ENCODE assay signal across 25 cellular contexts in the genomic region with DNA sequence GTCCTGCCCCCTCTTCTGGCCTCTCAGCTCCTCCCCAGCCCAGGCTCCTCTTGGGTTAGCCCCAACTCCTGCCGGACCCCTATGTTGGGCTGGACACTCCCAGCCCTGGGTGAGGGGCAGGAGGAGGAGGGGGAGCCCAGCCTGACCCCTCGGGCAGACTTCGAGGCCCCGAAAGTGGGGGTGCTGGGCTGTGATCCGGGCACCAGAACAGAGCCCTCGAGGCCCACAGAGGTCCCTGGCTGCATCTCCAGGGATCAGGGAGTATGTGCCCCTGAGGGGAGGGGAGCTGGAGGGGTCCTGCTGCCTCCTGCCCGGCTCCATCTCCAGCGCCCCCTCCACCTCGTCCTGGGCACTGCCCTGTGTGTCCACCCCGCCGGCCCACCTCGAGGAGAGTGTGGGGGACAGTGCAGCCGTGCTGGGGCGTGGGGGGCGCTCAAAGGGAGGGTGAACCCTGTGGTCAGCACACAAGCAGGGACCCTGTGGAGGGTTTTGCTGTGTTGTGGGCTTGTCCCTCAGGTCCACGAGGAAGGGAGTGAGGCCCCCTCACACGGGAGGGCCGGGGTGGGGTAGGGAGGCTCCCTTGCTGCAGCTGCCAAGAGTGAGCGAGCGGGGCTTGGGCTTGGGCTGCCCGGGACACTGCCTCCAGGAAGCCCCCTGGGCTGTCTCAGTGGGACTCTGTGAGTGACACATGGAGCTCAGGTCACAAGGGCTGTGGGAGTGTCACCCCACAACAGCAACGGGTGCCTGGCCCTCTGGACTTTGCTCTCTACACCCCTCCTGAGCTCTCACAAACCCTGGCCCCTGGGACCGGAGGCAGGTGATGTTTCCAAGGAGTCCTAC. TPM values are rescaled to one million over a fixed set of nuclear protein-coding genes. Genes with fewer than 3 reads are reported as not detected.
A peak's percentile ranks its signal among the peaks of the same experiment; 100 is the strongest.
DNase-seq lines count a peak whose midpoint lies in the region; ATAC-seq and TF ChIP-seq lines count a peak whose summit lies in the region.
"Had no signal": no experiment of that assay in that cellular context is flagged by ENCODE, and none has a peak within 500 bp of the region (broad histone marks: within the 10 kb centered on the region; RNA-seq: fewer than 3 reads in every experiment).

No MANE protein-coding gene starts in this region.

- H3K4me2 ChIP-seq in neuronal stem cell (ENCODE audit: insufficient read depth, low read length, poor library complexity, severe bottlenecking) = no peak overlapping the region
- H3K4me2 ChIP-seq: GM23338, KMS-11 had no signal

- TF ChIP-seq CTCF in right atrium auricular region (IDR thresholded peaks at IDR 0.05) (no peak), heart left ventricle (IDR thresholded peaks at IDR 0.05) (no peak), lower lobe of right lung (IDR thresholded peaks at IDR 0.05) (no peak)

- peak overlapping the region; percentile 21 for H2AK5ac ChIP-seq in neuronal stem cell (ENCODE audit: low read depth, low read length)

- H2BK12ac ChIP-seq in neuronal stem cell (ENCODE audit: low read length) = no peak overlapping the region

- H3K18ac ChIP-seq in neuronal stem cell (ENCODE audit: low read length) = peak overlapping the region; percentile 48

- no peak overlapping the region for H4K8ac ChIP-seq in neuronal stem cell (ENCODE audit: low read depth, low read length)

- no peaks in the 10 kb centered on the region for H3K36me3 ChIP-seq in right atrium auricular region
- peaks cover 0 to 11% (median 0%) of the 10 kb centered on the region in 9 donors for H3K36me3 ChIP-seq in heart left ventricle
- H3K36me3 ChIP-seq in neuronal stem cell (replicated peaks in 1 of 2; ENCODE audit: control insufficient read depth in 2 of 2, insufficient read depth in 2 of 2, low read length in 2 of 2) = peaks cover 0 to 2% of the 10 kb centered on the region in 2 donors
- no peaks in the 10 kb centered on the region for H3K36me3 ChIP-seq in lower lobe of right lung
- H3K36me3 ChIP-seq: transverse colon had no signal

- H2BK15ac ChIP-seq in neuronal stem cell (ENCODE audit: low read length) = peak overlapping the region; percentile 43

- TF ChIP-seq POLR2A in heart left ventricle (IDR thresholded peaks at IDR 0.05) = no peak

- intact Hi-C loops in Right ventricle myocardium superior (cut with DNase I) (loop anchor here (10.0 kb wide), 1 partner anchor 365 kb away; no protein-coding TSS in a partner anchor), heart left ventricle (cut with DNase I) (no loop called here), lower lobe of right lung (cut with DNase I) (no loop called here)

- peaks cover 13% of the 10 kb centered on the region for H3K79me1 ChIP-seq in neuronal stem cell (ENCODE audit: low read depth, low read length)

- 91 to 96% (median 93%) methylated on average over 11 to 23 of the region's 23 CpGs for WGBS in heart left ventricle, 4 donors
- WGBS in neuronal stem cell (ENCODE audit: extremely low coverage in 2 of 2, insufficient read length in 2 of 2, insufficient replicate concordance in 1 of 2), 2 donors = no CpG with 5 or more reads among the region's 23 CpGs

- H2AFZ ChIP-seq in neuronal stem cell (ENCODE audit: low read length) = no peak overlapping the region
- H2AFZ ChIP-seq: GM23338 had no signal

- no peak overlapping the region for H3K4ac ChIP-seq in neuronal stem cell (ENCODE audit: low read length)

- H3K4me3 ChIP-seq in right atrium auricular region (no peak overlapping the region), heart left ventricle (no peak overlapping the region), neuronal stem cell (ENCODE audit: low read length in 2 of 2) (no peak overlapping the region), lower lobe of right lung (no peak overlapping the region)
- H3K4me3 ChIP-seq: cardiac muscle cell, GM23338, transverse colon had no signal

- H4K91ac ChIP-seq in neuronal stem cell (ENCODE audit: low read depth, low read length, poor library complexity) = no peak overlapping the region

- H3K9me3 ChIP-seq in right atrium auricular region (peaks cover 0 to 20% of the 10 kb centered on the region in 2 donors), heart left ventricle (peaks cover 0 to 24% (median 13%) of the 10 kb centered on the region in 12 donors), neuronal stem cell (replicated peaks in 1 of 2; ENCODE audit: control insufficient read depth in 2 of 2, insufficient read depth in 1 of 2, low read depth in 1 of 2, low read length in 2 of 2) (peaks cover 17% of the 10 kb centered on the region in 2 donors), lower lobe of right lung (peaks cover 9% of the 10 kb centered on the region)

- H3K23ac ChIP-seq in neuronal stem cell (ENCODE audit: low read depth, low read length, poor library complexity) = no peak overlapping the region

- H3K14ac ChIP-seq in neuronal stem cell (ENCODE audit: low read length) = peak overlapping the region; percentile 56

- ATAC-seq in Right ventricle myocardium superior (ENCODE audit: poor library complexity) = no peak
- ATAC-seq in heart left ventricle = no peak
- ATAC-seq in lower lobe of right lung = no peak
- no peak for ATAC-seq in HG03175 (IDR thresholded peaks at IDR 0.05; ENCODE audit: unreplicated experiment)
- ATAC-seq: gastroesophageal sphincter, GM23338 had no signal

- peak overlapping the region; percentile 66 for H2BK5ac ChIP-seq in neuronal stem cell (ENCODE audit: low read length)

- H2BK120ac ChIP-seq in neuronal stem cell (ENCODE audit: low read depth, low read length) = no peak overlapping the region

- H3K27ac ChIP-seq in right atrium auricular region (no peak overlapping the region), heart left ventricle (no peak overlapping the region), neuronal stem cell (replicated peaks; ENCODE audit: low read length) (no peak overlapping the region), lower lobe of right lung (no peak overlapping the region)
- H3K27ac ChIP-seq: cardiac muscle cell, gastroesophageal sphincter, KMS-11, transverse colon had no signal

- no peak overlapping the region for H3K9ac ChIP-seq in neuronal stem cell (ENCODE audit: low read depth, low read length, poor library complexity)
- H3K9ac ChIP-seq: KMS-11 had no signal

- H3K4me1 ChIP-seq in right atrium auricular region (peaks cover 0 to 44% of the 10 kb centered on the region in 2 donors), heart left ventricle (peaks cover 0 to 31% (median 12%) of the 10 kb centered on the region in 12 donors), neuronal stem cell (ENCODE audit: control insufficient read depth in 2 of 2, insufficient read depth in 1 of 2, low read depth in 1 of 2, low read length in 2 of 2) (peaks cover 0 to 4% of the 10 kb centered on the region in 2 donors), lower lobe of right lung (peaks cover 15% of the 10 kb centered on the region)

- peak; percentile 30 for DNase-seq in Right ventricle myocardium superior
- DNase-seq in right atrium auricular region (ENCODE audit: low spot score) = no peak
- peak in 3 of 5 donors; percentile 13 to 60 (median 24) for DNase-seq in heart left ventricle
- DNase-seq in neuronal stem cell (ENCODE audit: low spot score) = no peak
- no peak for DNase-seq in NCI-H2081 (lab: John Stamatoyannopoulos, UW)
- no peak for DNase-seq in lower lobe of right lung
- DNase-seq in RPMI8226 = no peak
- DNase-seq: 8988T; activated CD4-positive, alpha-beta T cell treated with anti-CD3 and anti-CD28 coated beads for 4 hours; activated naive CD4-positive, alpha-beta T cell treated with Interleukin-2 at 50 U/mL for 16 hours; activated T-cell treated with anti-CD3 and anti-CD28 coated beads, Interleukin-2, amount 50 U/mL, for 48 hours; AML-193; DMS79; GF-D8; islet precursor cell; NCI-H1436 treated with DMSO at 0.1 percent for 48 hours; NCI-H510A treated with DMSO at 0.1 percent for 48 hours; NK-92 treated with Interleukin-12 subunit alpha and Interleukin-12 subunit beta, amount 100 ng/mL, for 24 hours; nucleus accumbens; transverse colon had no signal

- H3K27me3 ChIP-seq in right atrium auricular region (no peaks in the 10 kb centered on the region), heart left ventricle (no peaks in the 10 kb centered on the region), neuronal stem cell (ENCODE audit: control insufficient read depth in 3 of 3, insufficient read depth in 3 of 3, low read depth in 1 of 3, low read length in 3 of 3) (peaks cover 0 to 33% (median 0%) of the 10 kb centered on the region in 3 experiments), lower lobe of right lung (ENCODE audit: low read depth) (no peaks in the 10 kb centered on the region)
- H3K27me3 ChIP-seq: cardiac muscle cell, transverse colon had no signal

RNA-seq across cellular contexts. Expression of a gene that starts 54.4 kb away (rescaled TPM):
- total RNA-seq in Right ventricle myocardium superior (44.2 TPM), right atrium auricular region (100 to 1,000 TPM; 117 to 134 TPM), heart left ventricle (100 to 1,000 TPM in 2 of 9 donors, 10 to 100 TPM in 7; 31.7 to 109 (median 59.0) TPM), lower lobe of right lung (45.1 TPM)
- polyA plus RNA-seq in heart left ventricle = 10 to 100 TPM; 38.9 to 65.6 TPM
- polyA plus RNA-seq in neuronal stem cell (2013, experiment 1 of 2) = 42.5 TPM
- 42.1 TPM for polyA plus RNA-seq in neuronal stem cell (2013, experiment 2 of 2)

Comparison
In these comparisons a context has a peak if more than half of its experiments do, and no peak if none do; other contexts are left out.
1. DNase-seq: peak in Right ventricle myocardium superior (single experiment) and heart left ventricle (3 of 5); none in right atrium auricular region (single experiment), neuronal stem cell (single experiment), NCI-H2081 (0 of 2), lower lobe of right lung (single experiment) and RPMI8226 (single experiment).